1 cellular context compared by ENCODE assay signal in the genomic region with DNA sequence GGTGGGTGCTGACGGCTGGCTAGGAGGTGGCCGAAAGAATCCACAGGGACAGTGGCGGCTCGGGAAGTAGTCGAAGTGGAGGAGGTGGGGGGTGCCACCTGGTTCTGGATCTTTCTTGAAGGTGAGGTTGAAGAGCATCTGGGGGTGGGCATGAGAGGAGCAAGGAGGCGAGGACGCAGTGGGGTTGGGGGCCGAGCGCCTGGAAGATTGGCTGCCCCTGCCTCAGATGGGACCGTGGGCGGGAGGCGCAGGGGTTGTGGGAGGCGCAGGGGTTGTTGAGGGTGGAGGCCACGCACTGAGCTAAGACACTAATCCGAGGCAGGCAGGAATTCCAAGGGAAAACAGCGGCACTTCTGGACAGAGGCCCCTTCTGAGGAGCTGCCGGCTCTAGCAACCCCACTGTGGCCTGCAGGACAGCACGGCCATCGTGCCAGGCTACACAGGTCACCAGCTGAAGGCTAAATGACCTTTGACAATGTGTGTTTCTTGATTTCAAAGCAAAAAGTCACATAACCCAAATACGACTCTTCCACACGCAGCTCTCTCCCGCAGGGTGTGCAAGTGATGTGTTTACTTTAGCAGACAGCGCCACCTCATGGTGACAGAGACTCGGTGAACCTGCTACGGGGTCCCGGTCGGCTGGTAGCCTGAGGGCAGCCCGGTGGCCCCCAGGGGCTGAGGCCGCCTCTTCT.
TF ChIP-seq lines count a peak whose summit lies in the region.

No MANE protein-coding gene starts in this region.

TF ChIP-seq in HepG2, 621 proteins besides CTCF, POLR2A, EP300 and RAD21 (continued from another document):
- TF ChIP-seq ZNF747 (CRISPR knock-in tag; IDR thresholded peaks at IDR 0.05; ENCODE audit: borderline replicate concordance) (0 out of 2 replicates have a peak, but pooled peaks have one; percentile 19), ETV5 (CRISPR knock-in tag; IDR thresholded peaks at IDR 0.05; ENCODE audit: borderline replicate concordance) (peak; percentile 39; the same call in 1 of the 2 replicates), FOXP1 (IDR thresholded peaks at IDR 0.05) (no peak), FOXP1 (CRISPR knock-in tag; IDR thresholded peaks at IDR 0.05) (0 out of 2 replicates have a peak, but pooled peaks have one; percentile 10), ZNF570 (CRISPR knock-in tag; IDR thresholded peaks at IDR 0.05; ENCODE audit: borderline replicate concordance) (no peak), LCORL (IDR thresholded peaks at IDR 0.05) (no peak), LCORL (CRISPR knock-in tag; IDR thresholded peaks at IDR 0.05) (0 out of 2 replicates have a peak, but pooled peaks have one; percentile 66), ZFX (CRISPR knock-in tag; IDR thresholded peaks at IDR 0.05; ENCODE audit: low read depth) (peak; percentile 26; the same call in 1 of the 2 replicates), KDM3A (CRISPR knock-in tag; IDR thresholded peaks at IDR 0.05; ENCODE audit: low read depth) (peak; percentile 76; the same call in 1 of the 2 replicates), ZNF484 (CRISPR knock-in tag; IDR thresholded peaks at IDR 0.05; ENCODE audit: borderline replicate concordance, low read depth) (no peak), KLF16 (CRISPR knock-in tag; IDR thresholded peaks at IDR 0.05) (peak in 1 of 2 experiments; percentile 83; a peak in 1 of 4 replicates), KDM2A (CRISPR knock-in tag; IDR thresholded peaks at IDR 0.05; ENCODE audit: borderline replicate concordance, low read depth) (peak; percentile 75; the same call in 1 of the 2 replicates), NR2F6 (IDR thresholded peaks at IDR 0.05) (no peak), NR2F6 (CRISPR knock-in tag; IDR thresholded peaks at IDR 0.05) (peak; percentile 58; the same call in 1 of the 2 replicates), KLF6 (CRISPR knock-in tag; IDR thresholded peaks at IDR 0.05) (0 out of 2 replicates have a peak, but pooled peaks have one; percentile 35), FOXK1 (CRISPR knock-in tag; IDR thresholded peaks at IDR 0.05; ENCODE audit: borderline replicate concordance, low read depth) (peak; percentile 54; the same call in 1 of the 2 replicates), THAP11 (CRISPR knock-in tag; IDR thresholded peaks at IDR 0.05) (0 out of 2 replicates have a peak, but pooled peaks have one; percentile 35), ZNF136 (CRISPR knock-in tag; IDR thresholded peaks at IDR 0.05; ENCODE audit: low read depth) (no peak), MED1 (CRISPR knock-in tag; IDR thresholded peaks at IDR 0.05) (peak; percentile 44; the same call in 1 of the 2 replicates)
- TF ChIP-seq, protein P1, sequence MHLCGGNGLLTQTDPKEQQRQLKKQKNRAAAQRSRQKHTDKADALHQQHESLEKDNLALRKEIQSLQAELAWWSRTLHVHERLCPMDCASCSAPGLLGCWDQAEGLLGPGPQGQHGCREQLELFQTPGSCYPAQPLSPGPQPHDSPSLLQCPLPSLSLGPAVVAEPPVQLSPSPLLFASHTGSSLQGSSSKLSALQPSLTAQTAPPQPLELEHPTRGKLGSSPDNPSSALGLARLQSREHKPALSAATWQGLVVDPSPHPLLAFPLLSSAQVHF (CRISPR knock-in tag; IDR thresholded peaks at IDR 0.05): no peak
- TF ChIP-seq, protein P2, sequence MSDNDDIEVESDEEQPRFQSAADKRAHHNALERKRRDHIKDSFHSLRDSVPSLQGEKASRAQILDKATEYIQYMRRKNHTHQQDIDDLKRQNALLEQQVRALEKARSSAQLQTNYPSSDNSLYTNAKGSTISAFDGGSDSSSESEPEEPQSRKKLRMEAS (IDR thresholded peaks at IDR 0.05): 0 out of 2 replicates have a peak, but pooled peaks have one; percentile 10
- TF ChIP-seq, protein P3, sequence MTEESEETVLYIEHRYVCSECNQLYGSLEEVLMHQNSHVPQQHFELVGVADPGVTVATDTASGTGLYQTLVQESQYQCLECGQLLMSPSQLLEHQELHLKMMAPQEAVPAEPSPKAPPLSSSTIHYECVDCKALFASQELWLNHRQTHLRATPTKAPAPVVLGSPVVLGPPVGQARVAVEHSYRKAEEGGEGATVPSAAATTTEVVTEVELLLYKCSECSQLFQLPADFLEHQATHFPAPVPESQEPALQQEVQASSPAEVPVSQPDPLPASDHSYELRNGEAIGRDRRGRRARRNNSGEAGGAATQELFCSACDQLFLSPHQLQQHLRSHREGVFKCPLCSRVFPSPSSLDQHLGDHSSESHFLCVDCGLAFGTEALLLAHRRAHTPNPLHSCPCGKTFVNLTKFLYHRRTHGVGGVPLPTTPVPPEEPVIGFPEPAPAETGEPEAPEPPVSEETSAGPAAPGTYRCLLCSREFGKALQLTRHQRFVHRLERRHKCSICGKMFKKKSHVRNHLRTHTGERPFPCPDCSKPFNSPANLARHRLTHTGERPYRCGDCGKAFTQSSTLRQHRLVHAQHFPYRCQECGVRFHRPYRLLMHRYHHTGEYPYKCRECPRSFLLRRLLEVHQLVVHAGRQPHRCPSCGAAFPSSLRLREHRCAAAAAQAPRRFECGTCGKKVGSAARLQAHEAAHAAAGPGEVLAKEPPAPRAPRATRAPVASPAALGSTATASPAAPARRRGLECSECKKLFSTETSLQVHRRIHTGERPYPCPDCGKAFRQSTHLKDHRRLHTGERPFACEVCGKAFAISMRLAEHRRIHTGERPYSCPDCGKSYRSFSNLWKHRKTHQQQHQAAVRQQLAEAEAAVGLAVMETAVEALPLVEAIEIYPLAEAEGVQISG (CRISPR knock-in tag; IDR thresholded peaks at IDR 0.05): 0 out of 2 replicates have a peak, but pooled peaks have one; percentile 32
- TF ChIP-seq, protein P4, sequence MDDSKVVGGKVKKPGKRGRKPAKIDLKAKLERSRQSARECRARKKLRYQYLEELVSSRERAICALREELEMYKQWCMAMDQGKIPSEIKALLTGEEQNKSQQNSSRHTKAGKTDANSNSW (CRISPR knock-in tag; IDR thresholded peaks at IDR 0.05; ENCODE audit: borderline replicate concordance): no peak
- TF ChIP-seq, protein P5, sequence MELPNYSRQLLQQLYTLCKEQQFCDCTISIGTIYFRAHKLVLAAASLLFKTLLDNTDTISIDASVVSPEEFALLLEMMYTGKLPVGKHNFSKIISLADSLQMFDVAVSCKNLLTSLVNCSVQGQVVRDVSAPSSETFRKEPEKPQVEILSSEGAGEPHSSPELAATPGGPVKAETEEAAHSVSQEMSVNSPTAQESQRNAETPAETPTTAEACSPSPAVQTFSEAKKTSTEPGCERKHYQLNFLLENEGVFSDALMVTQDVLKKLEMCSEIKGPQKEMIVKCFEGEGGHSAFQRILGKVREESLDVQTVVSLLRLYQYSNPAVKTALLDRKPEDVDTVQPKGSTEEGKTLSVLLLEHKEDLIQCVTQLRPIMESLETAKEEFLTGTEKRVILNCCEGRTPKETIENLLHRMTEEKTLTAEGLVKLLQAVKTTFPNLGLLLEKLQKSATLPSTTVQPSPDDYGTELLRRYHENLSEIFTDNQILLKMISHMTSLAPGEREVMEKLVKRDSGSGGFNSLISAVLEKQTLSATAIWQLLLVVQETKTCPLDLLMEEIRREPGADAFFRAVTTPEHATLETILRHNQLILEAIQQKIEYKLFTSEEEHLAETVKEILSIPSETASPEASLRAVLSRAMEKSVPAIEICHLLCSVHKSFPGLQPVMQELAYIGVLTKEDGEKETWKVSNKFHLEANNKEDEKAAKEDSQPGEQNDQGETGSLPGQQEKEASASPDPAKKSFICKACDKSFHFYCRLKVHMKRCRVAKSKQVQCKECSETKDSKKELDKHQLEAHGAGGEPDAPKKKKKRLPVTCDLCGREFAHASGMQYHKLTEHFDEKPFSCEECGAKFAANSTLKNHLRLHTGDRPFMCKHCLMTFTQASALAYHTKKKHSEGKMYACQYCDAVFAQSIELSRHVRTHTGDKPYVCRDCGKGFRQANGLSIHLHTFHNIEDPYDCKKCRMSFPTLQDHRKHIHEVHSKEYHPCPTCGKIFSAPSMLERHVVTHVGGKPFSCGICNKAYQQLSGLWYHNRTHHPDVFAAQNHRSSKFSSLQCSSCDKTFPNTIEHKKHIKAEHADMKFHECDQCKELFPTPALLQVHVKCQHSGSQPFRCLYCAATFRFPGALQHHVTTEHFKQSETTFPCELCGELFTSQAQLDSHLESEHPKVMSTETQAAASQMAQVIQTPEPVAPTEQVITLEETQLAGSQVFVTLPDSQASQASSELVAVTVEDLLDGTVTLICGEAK (IDR thresholded peaks at IDR 0.05): no peak
- TF ChIP-seq, protein P5 (CRISPR knock-in tag; IDR thresholded peaks at IDR 0.05): 0 out of 2 replicates have a peak, but pooled peaks have one; percentile 20
- TF ChIP-seq, protein P6, sequence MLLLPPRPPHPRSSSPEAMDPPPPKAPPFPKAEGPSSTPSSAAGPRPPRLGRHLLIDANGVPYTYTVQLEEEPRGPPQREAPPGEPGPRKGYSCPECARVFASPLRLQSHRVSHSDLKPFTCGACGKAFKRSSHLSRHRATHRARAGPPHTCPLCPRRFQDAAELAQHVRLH (CRISPR knock-in tag; IDR thresholded peaks at IDR 0.05; ENCODE audit: borderline replicate concordance, low read depth): no peak
- TF ChIP-seq, protein P7, sequence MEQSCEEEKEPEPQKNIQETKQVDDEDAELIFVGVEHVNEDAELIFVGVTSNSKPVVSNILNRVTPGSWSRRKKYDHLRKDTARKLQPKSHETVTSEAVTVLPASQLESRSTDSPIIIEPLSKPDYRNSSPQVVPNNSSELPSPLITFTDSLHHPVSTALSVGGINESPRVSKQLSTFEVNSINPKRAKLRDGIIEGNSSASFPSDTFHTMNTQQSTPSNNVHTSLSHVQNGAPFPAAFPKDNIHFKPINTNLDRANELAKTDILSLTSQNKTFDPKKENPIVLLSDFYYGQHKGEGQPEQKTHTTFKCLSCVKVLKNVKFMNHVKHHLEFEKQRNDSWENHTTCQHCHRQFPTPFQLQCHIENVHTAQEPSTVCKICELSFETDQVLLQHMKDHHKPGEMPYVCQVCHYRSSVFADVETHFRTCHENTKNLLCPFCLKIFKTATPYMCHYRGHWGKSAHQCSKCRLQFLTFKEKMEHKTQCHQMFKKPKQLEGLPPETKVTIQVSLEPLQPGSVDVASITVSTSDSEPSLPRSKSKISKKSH (CRISPR knock-in tag; IDR thresholded peaks at IDR 0.05; ENCODE audit: borderline replicate concordance): 0 out of 2 replicates have a peak, but pooled peaks have one; percentile 40
- TF ChIP-seq, protein P8, sequence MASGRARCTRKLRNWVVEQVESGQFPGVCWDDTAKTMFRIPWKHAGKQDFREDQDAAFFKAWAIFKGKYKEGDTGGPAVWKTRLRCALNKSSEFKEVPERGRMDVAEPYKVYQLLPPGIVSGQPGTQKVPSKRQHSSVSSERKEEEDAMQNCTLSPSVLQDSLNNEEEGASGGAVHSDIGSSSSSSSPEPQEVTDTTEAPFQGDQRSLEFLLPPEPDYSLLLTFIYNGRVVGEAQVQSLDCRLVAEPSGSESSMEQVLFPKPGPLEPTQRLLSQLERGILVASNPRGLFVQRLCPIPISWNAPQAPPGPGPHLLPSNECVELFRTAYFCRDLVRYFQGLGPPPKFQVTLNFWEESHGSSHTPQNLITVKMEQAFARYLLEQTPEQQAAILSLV (CRISPR knock-in tag; IDR thresholded peaks at IDR 0.05; ENCODE audit: borderline replicate concordance): 0 out of 2 replicates have a peak, but pooled peaks have one; percentile 45
- TF ChIP-seq, protein P9, sequence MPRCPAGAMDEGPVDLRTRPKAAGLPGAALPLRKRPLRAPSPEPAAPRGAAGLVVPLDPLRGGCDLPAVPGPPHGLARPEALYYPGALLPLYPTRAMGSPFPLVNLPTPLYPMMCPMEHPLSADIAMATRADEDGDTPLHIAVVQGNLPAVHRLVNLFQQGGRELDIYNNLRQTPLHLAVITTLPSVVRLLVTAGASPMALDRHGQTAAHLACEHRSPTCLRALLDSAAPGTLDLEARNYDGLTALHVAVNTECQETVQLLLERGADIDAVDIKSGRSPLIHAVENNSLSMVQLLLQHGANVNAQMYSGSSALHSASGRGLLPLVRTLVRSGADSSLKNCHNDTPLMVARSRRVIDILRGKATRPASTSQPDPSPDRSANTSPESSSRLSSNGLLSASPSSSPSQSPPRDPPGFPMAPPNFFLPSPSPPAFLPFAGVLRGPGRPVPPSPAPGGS (CRISPR knock-in tag; IDR thresholded peaks at IDR 0.05): no peak
